In genomic region chrX:12843668-12844279, GRCh38 we compare ENCODE assay signal across 1 cellular context.
TF ChIP-seq lines count a peak whose summit lies in the region.

No MANE protein-coding gene starts in this region.

TF ChIP-seq in HepG2, 621 proteins besides CTCF, POLR2A, EP300 and RAD21 (continued from another document and continues in another):
- no peak for TF ChIP-seq PBX2 (CRISPR knock-in tag; IDR thresholded peaks at IDR 0.05)
- TF ChIP-seq PHF5A (CRISPR knock-in tag; IDR thresholded peaks at IDR 0.05; ENCODE audit: low read depth, unreplicated experiment), result no peak
- TF ChIP-seq AHDC1 (CRISPR knock-in tag; IDR thresholded peaks at IDR 0.05; ENCODE audit: borderline replicate concordance), result peak; percentile 89; the same call in 1 of the 2 replicates
- TF ChIP-seq ARNT2 (CRISPR knock-in tag; IDR thresholded peaks at IDR 0.05; ENCODE audit: low read depth), result no peak
- peak; percentile 58; the same call in 1 of the 2 replicates for TF ChIP-seq FOXK1 (CRISPR knock-in tag; IDR thresholded peaks at IDR 0.05; ENCODE audit: borderline replicate concordance, low read depth)
- no peak for TF ChIP-seq ZBTB26 (CRISPR knock-in tag; IDR thresholded peaks at IDR 0.05; ENCODE audit: borderline replicate concordance)
- TF ChIP-seq REL (CRISPR knock-in tag; conservative IDR thresholded peaks at IDR 0.05), result no peak
- peak; percentile 62 for TF ChIP-seq THRA (CRISPR knock-in tag; IDR thresholded peaks at IDR 0.05; ENCODE audit: borderline replicate concordance)
- peak; percentile 70 for TF ChIP-seq ISL2 (CRISPR knock-in tag; IDR thresholded peaks at IDR 0.05)
- TF ChIP-seq FOSL1 (CRISPR knock-in tag; IDR thresholded peaks at IDR 0.05; ENCODE audit: borderline replicate concordance), result no peak
- no peak for TF ChIP-seq ZNF549 (CRISPR knock-in tag; IDR thresholded peaks at IDR 0.05)
- TF ChIP-seq ETV6 (CRISPR knock-in tag; conservative IDR thresholded peaks at IDR 0.05), result no peak
- peak; percentile 92 for TF ChIP-seq ZNF362 (CRISPR knock-in tag; IDR thresholded peaks at IDR 0.05; ENCODE audit: borderline replicate concordance)
- no peak for TF ChIP-seq ZBTB34 (CRISPR knock-in tag; IDR thresholded peaks at IDR 0.05)
- TF ChIP-seq POLR2AphosphoS5 (IDR thresholded peaks at IDR 0.05; ENCODE audit: low read depth, low read length), result peak; percentile 36; the same call in 1 of the 2 replicates
- TF ChIP-seq DPF2 (CRISPR knock-in tag; IDR thresholded peaks at IDR 0.05; ENCODE audit: borderline replicate concordance, low read depth), result peak; percentile 78
- 0 out of 2 replicates have a peak, but pooled peaks have one; percentile 43 for TF ChIP-seq RCOR2 (CRISPR knock-in tag; IDR thresholded peaks at IDR 0.05)
- TF ChIP-seq SAP130 (CRISPR knock-in tag; IDR thresholded peaks at IDR 0.05; ENCODE audit: low read depth), result peak; percentile 61
- TF ChIP-seq TP53 (CRISPR knock-in tag; conservative IDR thresholded peaks at IDR 0.05), result no peak
- TF ChIP-seq MAX (IDR thresholded peaks at IDR 0.05), result 0 out of 2 replicates have a peak, but pooled peaks have one; percentile 16
- TF ChIP-seq PAXIP1 (CRISPR knock-in tag; conservative IDR thresholded peaks at IDR 0.05), result peak; percentile 98
- TF ChIP-seq ZNF503 (CRISPR knock-in tag; IDR thresholded peaks at IDR 0.05), result peak; percentile 75; the same call in 1 of the 2 replicates
- TF ChIP-seq BCL6 (CRISPR knock-in tag; IDR thresholded peaks at IDR 0.05), result peak; percentile 64
- TF ChIP-seq ZNF546 (CRISPR knock-in tag; conservative IDR thresholded peaks at IDR 0.05), result no peak
- no peak for TF ChIP-seq TBL1XR1 (IDR thresholded peaks at IDR 0.05; ENCODE audit: borderline replicate concordance, low read length, partially characterized antibody)
- no peak for TF ChIP-seq ZBTB2 (CRISPR knock-in tag; IDR thresholded peaks at IDR 0.05; ENCODE audit: low read depth)
- no peak for TF ChIP-seq KDM5B (CRISPR knock-in tag; IDR thresholded peaks at IDR 0.05; ENCODE audit: borderline replicate concordance)
- TF ChIP-seq RBFOX2 (IDR thresholded peaks at IDR 0.05; ENCODE audit: low read depth, low read length), result peak; percentile 19; the same call in 1 of the 2 replicates
- 0 out of 2 replicates have a peak, but pooled peaks have one; percentile 26 for TF ChIP-seq IKZF5 (CRISPR knock-in tag; IDR thresholded peaks at IDR 0.05)
- TF ChIP-seq KLF13 (CRISPR knock-in tag; IDR thresholded peaks at IDR 0.05), result no peak
- no peak for TF ChIP-seq ZNF775 (CRISPR knock-in tag; IDR thresholded peaks at IDR 0.05; ENCODE audit: borderline replicate concordance)
- TF ChIP-seq MXD3 (CRISPR knock-in tag; IDR thresholded peaks at IDR 0.05), result no peak
- TF ChIP-seq THAP11 (CRISPR knock-in tag; IDR thresholded peaks at IDR 0.05), result 0 out of 2 replicates have a peak, but pooled peaks have one; percentile 15
- no peak for TF ChIP-seq ZNF230 (CRISPR knock-in tag; IDR thresholded peaks at IDR 0.05)
